ENCODE assay signal across 8 cellular contexts in genomic region chrX:115940888-115941332, GRCh38.
A peak's percentile ranks its signal among the peaks of the same experiment; 100 is the strongest.
DNase-seq lines count a peak whose midpoint lies in the region; ATAC-seq and TF ChIP-seq lines count a peak whose summit lies in the region.

No MANE protein-coding gene starts in this region.

- ATAC-seq in GM18861 (IDR thresholded peaks at IDR 0.05; ENCODE audit: unreplicated experiment) (peak; percentile 54), HG03108 (IDR thresholded peaks at IDR 0.05; ENCODE audit: unreplicated experiment) (peak; percentile 78)

- H3K4me3 ChIP-seq in AG10803 (ENCODE audit: low read length), result no peak overlapping the region
- no peak overlapping the region for H3K4me3 ChIP-seq in vagina

- no peak overlapping the region for H3K27ac ChIP-seq in vagina

- TF ChIP-seq CTCF in AG10803 (conservative IDR thresholded peaks at IDR 0.05; ENCODE audit: low read length) (no peak), vagina (IDR thresholded peaks at IDR 0.05) (peak in 1 of 3 experiments; percentile 38)

- no peaks in the 10 kb centered on the region for H3K36me3 ChIP-seq in vagina

- intact Hi-C loops in vagina (cut with DNase I), result no loop called here

- H3K4me1 ChIP-seq in vagina, result no peaks in the 10 kb centered on the region

- H3K9me3 ChIP-seq in vagina, result no peaks in the 10 kb centered on the region

- H3K27me3 ChIP-seq in vagina, result no peaks in the 10 kb centered on the region

- DNase-seq in AG10803 (ENCODE audit: low read depth) (peak; percentile 0), NCI-H345 (lab: John Stamatoyannopoulos, UW) (peak; percentile 49), cerebellar cortex (ENCODE audit: low spot score) (peak; percentile 84), myocyte (ENCODE audit: low read depth) (peak; percentile 39), GM03348 (ENCODE audit: low spot score) (no peak), vagina (ENCODE audit: extremely low spot score in 2 of 2) (no peak)

- no peak for TF ChIP-seq POLR2A in vagina (IDR thresholded peaks at IDR 0.05)

Comparison
In these comparisons a context has a peak if more than half of its experiments do, and no peak if none do; other contexts are left out.
1. DNase-seq: peak in AG10803 (single experiment), NCI-H345 (single experiment), cerebellar cortex (single experiment) and myocyte (single experiment); none in GM03348 (single experiment) and vagina (0 of 2).